Comparison of ENCODE assay signal across 11 cellular contexts in genomic region chr2:168445960-168446359, GRCh38.
"Had no signal": no experiment of that assay in that cellular context is flagged by ENCODE, and none has a peak within 500 bp of the region (broad histone marks: within the 10 kb centered on the region; RNA-seq: fewer than 3 reads in every experiment).

No MANE protein-coding gene starts in this region.

- H2AFZ ChIP-seq: GM23248, GM23338 had no signal

- ATAC-seq: GM23338, HCT116 had no signal

- H3K9ac ChIP-seq: GM23248 had no signal

- H3K4me3 ChIP-seq: GM23248, GM23338, HAP-1 had no signal

- DNase-seq: GM23248, GOT3, H7, H9, HCEC 1CT, HFFc6 had no signal

- H3K27ac ChIP-seq: GM23248 had no signal

- FAIRE-seq: H1, H54 had no signal

- H3K4me1 ChIP-seq: HAP-1 had no signal

- H3K4me2 ChIP-seq: GM23338 had no signal

- H3K36me3 ChIP-seq: HAP-1 had no signal

- H3K9me3 ChIP-seq: HAP-1 had no signal
